Comparison of ENCODE assay signal across 8 cellular contexts in genomic region chr1:9827558-9828185, GRCh38. TPM values are rescaled to one million over a fixed set of nuclear protein-coding genes. Genes with fewer than 3 reads are reported as not detected.
DNase-seq lines count a peak whose midpoint lies in the region; ATAC-seq lines count a peak whose summit lies in the region.

No MANE protein-coding gene starts in this region.

- peaks cover 8% of the 10 kb centered on the region for H3K27me3 Mint-ChIP-seq in activated CD4-positive, alpha-beta memory T cell treated with anti-CD3 and anti-CD28 coated beads, Interleukin-2, amount 10 ng/mL, durations not matched to agents 7 days and 5 days

- ATAC-seq in GM21737 (IDR thresholded peaks at IDR 0.05; ENCODE audit: unreplicated experiment), result no peak
- no peak for ATAC-seq in HG03469 (IDR thresholded peaks at IDR 0.05; ENCODE audit: unreplicated experiment)
- no peak for ATAC-seq in GM18858 (IDR thresholded peaks at IDR 0.05; ENCODE audit: unreplicated experiment)

- no peaks in the 10 kb centered on the region for H3K36me3 ChIP-seq in H7 (replicated peaks; ENCODE audit: control insufficient read depth, insufficient read depth, low read length)

- no peaks in the 10 kb centered on the region for H3K9me3 Mint-ChIP-seq in activated CD4-positive, alpha-beta memory T cell treated with anti-CD3 and anti-CD28 coated beads, Interleukin-2, amount 10 ng/mL, durations not matched to agents 7 days and 5 days

- H3K4me3 ChIP-seq in H7 (ENCODE audit: insufficient read depth, low read depth, low read length), result no peak overlapping the region

- peaks cover 10% of the 10 kb centered on the region for H3K27me3 ChIP-seq in H7 (ENCODE audit: control insufficient read depth, insufficient read depth, low read length)

- H3K36me3 Mint-ChIP-seq in activated CD4-positive, alpha-beta memory T cell treated with anti-CD3 and anti-CD28 coated beads, Interleukin-2, amount 10 ng/mL, durations not matched to agents 7 days and 5 days (ENCODE audit: low read depth), result peaks cover 3% of the 10 kb centered on the region

- H3K4me3 Mint-ChIP-seq in activated CD4-positive, alpha-beta memory T cell treated with anti-CD3 and anti-CD28 coated beads, Interleukin-2, amount 10 ng/mL, durations not matched to agents 7 days and 5 days, result no peak overlapping the region

- H3K4me1 Mint-ChIP-seq in activated CD4-positive, alpha-beta memory T cell treated with anti-CD3 and anti-CD28 coated beads, Interleukin-2, amount 10 ng/mL, durations not matched to agents 7 days and 5 days, result peaks cover 32% of the 10 kb centered on the region

- peak; percentile 19 for DNase-seq in COR-L47 (lab: John Stamatoyannopoulos, UW)
- DNase-seq in H7, result peak; percentile 73
- peak; percentile 21 for DNase-seq in activated CD4-positive, alpha-beta memory T cell treated with anti-CD3 and anti-CD28 coated beads, Interleukin-2, amount 10 ng/mL, durations not matched to agents 7 days and 5 days
- DNase-seq in mesenteric fat pad (ENCODE audit: low spot score), result peak; percentile 86
- no peak for DNase-seq in NCI-H524 (lab: John Stamatoyannopoulos, UW)

- CTCF ChIA-PET in activated CD4-positive, alpha-beta memory T cell treated with anti-CD3 and anti-CD28 coated beads, Interleukin-2, amount 10 ng/mL, durations not matched to agents 7 days and 5 days (lab: Charles Lee), result interaction anchor here (0.9 to 1.2 kb wide), 2 partner anchors 11 to 44 kb away, joined by 3 to 6 read pairs; no protein-coding TSS in a partner anchor

- POLR2A ChIA-PET in activated CD4-positive, alpha-beta memory T cell treated with anti-CD3 and anti-CD28 coated beads, Interleukin-2, amount 10 ng/mL, durations not matched to agents 7 days and 5 days (lab: Charles Lee), result no interaction called here

- H3K27ac Mint-ChIP-seq in activated CD4-positive, alpha-beta memory T cell treated with anti-CD3 and anti-CD28 coated beads, Interleukin-2, amount 10 ng/mL, durations not matched to agents 7 days and 5 days, result no peak overlapping the region

RNA-seq across cellular contexts. Expression of gene CLSTN1, which starts 3.9 kb away (rescaled TPM):
- total RNA-seq in H7 (2014; rRNA removed; shearing (Covaris generic)), result 100 and 127 TPM in 2 replicates
- 100 to 1,000 TPM in 1 of 2 experiments, 10 to 100 TPM in 1; 96.9 to 102 TPM for total RNA-seq in activated CD4-positive, alpha-beta memory T cell treated with anti-CD3 and anti-CD28 coated beads, Interleukin-2, amount 10 ng/mL, durations not matched to agents 7 days and 5 days
- total RNA-seq in mesenteric fat pad, result 43.6 TPM

Comparison
In these comparisons a context has a peak if more than half of its experiments do, and no peak if none do; other contexts are left out.
1. DNase-seq: peak in COR-L47 (single experiment), H7 (single experiment), activated CD4-positive, alpha-beta memory T cell treated with anti-CD3 and anti-CD28 coated beads, Interleukin-2, amount 10 ng/mL, durations not matched to agents 7 days and 5 days (single experiment) and mesenteric fat pad (single experiment); none in NCI-H524 (0 of 2).